Comparison of ENCODE assay signal across 1 cellular context in genomic region chr3:161163297-161163696, GRCh38.
TF ChIP-seq lines count a peak whose summit lies in the region.

No MANE protein-coding gene starts in this region.

TF ChIP-seq in H1, 55 proteins besides CTCF, POLR2A, EP300 and RAD21:
- TF ChIP-seq BRCA1 (IDR thresholded peaks at IDR 0.05; ENCODE audit: low read depth, low read length) (no peak), CHD1 (IDR thresholded peaks at IDR 0.05; ENCODE audit: low read depth, low read length) (no peak), SP1 (IDR thresholded peaks at IDR 0.05; ENCODE audit: low read depth, low read length) (no peak), KDM1A (IDR thresholded peaks at IDR 0.05; ENCODE audit: borderline replicate concordance, low read length) (no peak), BACH1 (IDR thresholded peaks at IDR 0.05; ENCODE audit: low read length) (peak; percentile 89), SP4 (IDR thresholded peaks at IDR 0.05; ENCODE audit: low read length) (no peak), HDAC6 (IDR thresholded peaks at IDR 0.05; ENCODE audit: low read depth, low read length) (no peak), JUND (IDR thresholded peaks at IDR 0.05; ENCODE audit: low read length) (peak; percentile 62; the same call in 1 of the 2 replicates), RBBP5 (IDR thresholded peaks at IDR 0.05; ENCODE audit: borderline replicate concordance, low read depth, low read length) (no peak), SIN3A (conservative IDR thresholded peaks at IDR 0.05 in 1 of 2, IDR thresholded peaks at IDR 0.05 in 1 of 2; ENCODE audit: low read depth in 1 of 2, low read length in 2 of 2) (no peak)
